In the genomic region with DNA sequence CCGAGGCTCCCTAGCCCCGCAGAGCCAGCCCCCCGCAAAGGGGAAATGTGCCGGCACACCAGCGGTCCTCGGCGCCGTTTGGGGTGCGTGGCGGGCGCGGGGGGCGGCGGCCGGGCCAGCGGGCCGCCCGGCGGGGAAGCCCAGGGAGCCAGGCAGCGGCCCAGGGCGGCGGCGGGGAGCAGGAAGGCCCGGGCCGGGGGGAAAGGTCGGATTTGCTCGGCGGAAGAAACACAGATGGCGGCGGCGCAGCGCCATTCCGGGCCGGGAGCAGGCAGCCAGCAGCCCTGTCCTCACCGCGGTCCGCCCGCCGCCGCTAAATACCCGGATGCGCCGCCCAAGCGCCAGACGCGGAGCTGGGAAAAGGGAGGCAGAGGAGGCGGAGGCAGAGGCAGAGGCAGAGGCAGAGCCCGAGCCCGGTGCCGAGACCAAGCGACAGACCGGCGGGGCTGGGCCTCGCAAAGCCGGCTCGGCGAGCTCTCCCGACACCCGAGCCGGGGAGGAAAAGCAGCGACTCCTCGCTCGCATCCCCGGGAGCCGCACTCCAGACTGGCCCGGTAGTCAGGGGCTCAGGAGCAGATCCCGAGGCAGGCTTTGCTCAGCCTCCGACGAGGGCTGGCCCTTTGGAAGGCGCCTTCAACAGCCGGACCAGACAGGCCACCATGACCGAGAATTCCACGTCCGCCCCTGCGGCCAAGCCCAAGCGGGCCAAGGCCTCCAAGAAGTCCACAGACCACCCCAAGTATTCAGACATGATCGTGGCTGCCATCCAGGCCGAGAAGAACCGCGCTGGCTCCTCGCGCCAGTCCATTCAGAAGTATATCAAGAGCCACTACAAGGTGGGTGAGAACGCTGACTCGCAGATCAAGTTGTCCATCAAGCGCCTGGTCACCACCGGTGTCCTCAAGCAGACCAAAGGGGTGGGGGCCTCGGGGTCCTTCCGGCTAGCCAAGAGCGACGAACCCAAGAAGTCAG, we compare ENCODE assay signal across 1 cellular context.
TF ChIP-seq lines count a peak whose summit lies in the region.

No MANE protein-coding gene starts in this region.

TF ChIP-seq in HepG2, 621 proteins besides CTCF, POLR2A, EP300 and RAD21 (continued from another document and continues in another):
- TF ChIP-seq ZNF773 (CRISPR knock-in tag; IDR thresholded peaks at IDR 0.05; ENCODE audit: borderline replicate concordance): 0 out of 2 replicates have a peak, but pooled peaks have one; percentile 59
- TF ChIP-seq, protein P1, sequence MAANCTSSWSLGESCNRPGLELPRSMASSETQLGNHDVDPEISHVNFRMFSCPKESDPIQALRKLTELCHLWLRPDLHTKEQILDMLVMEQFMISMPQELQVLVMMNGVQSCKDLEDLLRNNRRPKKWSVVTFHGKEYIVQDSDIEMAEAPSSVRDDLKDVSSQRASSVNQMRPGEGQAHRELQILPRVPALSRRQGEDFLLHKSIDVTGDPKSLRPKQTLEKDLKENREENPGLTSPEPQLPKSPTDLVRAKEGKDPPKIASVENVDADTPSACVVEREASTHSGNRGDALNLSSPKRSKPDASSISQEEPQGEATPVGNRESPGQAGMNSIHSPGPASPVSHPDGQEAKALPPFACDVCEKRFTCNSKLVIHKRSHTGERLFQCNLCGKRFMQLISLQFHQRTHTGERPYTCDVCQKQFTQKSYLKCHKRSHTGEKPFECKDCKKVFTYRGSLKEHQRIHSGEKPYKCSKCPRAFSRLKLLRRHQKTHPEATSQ (CRISPR knock-in tag; IDR thresholded peaks at IDR 0.05; ENCODE audit: borderline replicate concordance): peak; percentile 85; the same call in 1 of the 2 replicates
- TF ChIP-seq, protein P2, sequence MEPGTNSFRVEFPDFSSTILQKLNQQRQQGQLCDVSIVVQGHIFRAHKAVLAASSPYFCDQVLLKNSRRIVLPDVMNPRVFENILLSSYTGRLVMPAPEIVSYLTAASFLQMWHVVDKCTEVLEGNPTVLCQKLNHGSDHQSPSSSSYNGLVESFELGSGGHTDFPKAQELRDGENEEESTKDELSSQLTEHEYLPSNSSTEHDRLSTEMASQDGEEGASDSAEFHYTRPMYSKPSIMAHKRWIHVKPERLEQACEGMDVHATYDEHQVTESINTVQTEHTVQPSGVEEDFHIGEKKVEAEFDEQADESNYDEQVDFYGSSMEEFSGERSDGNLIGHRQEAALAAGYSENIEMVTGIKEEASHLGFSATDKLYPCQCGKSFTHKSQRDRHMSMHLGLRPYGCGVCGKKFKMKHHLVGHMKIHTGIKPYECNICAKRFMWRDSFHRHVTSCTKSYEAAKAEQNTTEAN (CRISPR knock-in tag; conservative IDR thresholded peaks at IDR 0.05): peak; percentile 74
- no peak; the same call in 1 of the 2 replicates for TF ChIP-seq AHR (CRISPR knock-in tag; IDR thresholded peaks at IDR 0.05)
- no peak for TF ChIP-seq ZNF496 (CRISPR knock-in tag; IDR thresholded peaks at IDR 0.05; ENCODE audit: insufficient replicate concordance)
- TF ChIP-seq, protein P3, sequence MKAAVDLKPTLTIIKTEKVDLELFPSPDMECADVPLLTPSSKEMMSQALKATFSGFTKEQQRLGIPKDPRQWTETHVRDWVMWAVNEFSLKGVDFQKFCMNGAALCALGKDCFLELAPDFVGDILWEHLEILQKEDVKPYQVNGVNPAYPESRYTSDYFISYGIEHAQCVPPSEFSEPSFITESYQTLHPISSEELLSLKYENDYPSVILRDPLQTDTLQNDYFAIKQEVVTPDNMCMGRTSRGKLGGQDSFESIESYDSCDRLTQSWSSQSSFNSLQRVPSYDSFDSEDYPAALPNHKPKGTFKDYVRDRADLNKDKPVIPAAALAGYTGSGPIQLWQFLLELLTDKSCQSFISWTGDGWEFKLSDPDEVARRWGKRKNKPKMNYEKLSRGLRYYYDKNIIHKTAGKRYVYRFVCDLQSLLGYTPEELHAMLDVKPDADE (CRISPR knock-in tag; IDR thresholded peaks at IDR 0.05): no peak
- TF ChIP-seq, protein P4, sequence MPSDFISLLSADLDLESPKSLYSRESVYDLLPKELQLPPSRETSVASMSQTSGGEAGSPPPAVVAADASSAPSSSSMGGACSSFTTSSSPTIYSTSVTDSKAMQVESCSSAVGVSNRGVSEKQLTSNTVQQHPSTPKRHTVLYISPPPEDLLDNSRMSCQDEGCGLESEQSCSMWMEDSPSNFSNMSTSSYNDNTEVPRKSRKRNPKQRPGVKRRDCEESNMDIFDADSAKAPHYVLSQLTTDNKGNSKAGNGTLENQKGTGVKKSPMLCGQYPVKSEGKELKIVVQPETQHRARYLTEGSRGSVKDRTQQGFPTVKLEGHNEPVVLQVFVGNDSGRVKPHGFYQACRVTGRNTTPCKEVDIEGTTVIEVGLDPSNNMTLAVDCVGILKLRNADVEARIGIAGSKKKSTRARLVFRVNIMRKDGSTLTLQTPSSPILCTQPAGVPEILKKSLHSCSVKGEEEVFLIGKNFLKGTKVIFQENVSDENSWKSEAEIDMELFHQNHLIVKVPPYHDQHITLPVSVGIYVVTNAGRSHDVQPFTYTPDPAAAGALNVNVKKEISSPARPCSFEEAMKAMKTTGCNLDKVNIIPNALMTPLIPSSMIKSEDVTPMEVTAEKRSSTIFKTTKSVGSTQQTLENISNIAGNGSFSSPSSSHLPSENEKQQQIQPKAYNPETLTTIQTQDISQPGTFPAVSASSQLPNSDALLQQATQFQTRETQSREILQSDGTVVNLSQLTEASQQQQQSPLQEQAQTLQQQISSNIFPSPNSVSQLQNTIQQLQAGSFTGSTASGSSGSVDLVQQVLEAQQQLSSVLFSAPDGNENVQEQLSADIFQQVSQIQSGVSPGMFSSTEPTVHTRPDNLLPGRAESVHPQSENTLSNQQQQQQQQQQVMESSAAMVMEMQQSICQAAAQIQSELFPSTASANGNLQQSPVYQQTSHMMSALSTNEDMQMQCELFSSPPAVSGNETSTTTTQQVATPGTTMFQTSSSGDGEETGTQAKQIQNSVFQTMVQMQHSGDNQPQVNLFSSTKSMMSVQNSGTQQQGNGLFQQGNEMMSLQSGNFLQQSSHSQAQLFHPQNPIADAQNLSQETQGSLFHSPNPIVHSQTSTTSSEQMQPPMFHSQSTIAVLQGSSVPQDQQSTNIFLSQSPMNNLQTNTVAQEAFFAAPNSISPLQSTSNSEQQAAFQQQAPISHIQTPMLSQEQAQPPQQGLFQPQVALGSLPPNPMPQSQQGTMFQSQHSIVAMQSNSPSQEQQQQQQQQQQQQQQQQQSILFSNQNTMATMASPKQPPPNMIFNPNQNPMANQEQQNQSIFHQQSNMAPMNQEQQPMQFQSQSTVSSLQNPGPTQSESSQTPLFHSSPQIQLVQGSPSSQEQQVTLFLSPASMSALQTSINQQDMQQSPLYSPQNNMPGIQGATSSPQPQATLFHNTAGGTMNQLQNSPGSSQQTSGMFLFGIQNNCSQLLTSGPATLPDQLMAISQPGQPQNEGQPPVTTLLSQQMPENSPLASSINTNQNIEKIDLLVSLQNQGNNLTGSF (CRISPR knock-in tag; IDR thresholded peaks at IDR 0.05): peak; percentile 48; the same call in 1 of the 2 replicates
- TF ChIP-seq, protein P5, sequence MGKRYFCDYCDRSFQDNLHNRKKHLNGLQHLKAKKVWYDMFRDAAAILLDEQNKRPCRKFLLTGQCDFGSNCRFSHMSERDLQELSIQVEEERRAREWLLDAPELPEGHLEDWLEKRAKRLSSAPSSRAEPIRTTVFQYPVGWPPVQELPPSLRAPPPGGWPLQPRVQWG (CRISPR knock-in tag; IDR thresholded peaks at IDR 0.05; ENCODE audit: borderline replicate concordance, low read depth): no peak
- TF ChIP-seq SMAD9 (CRISPR knock-in tag; IDR thresholded peaks at IDR 0.05): peak; percentile 84; the same call in 1 of the 2 replicates
- no peak for TF ChIP-seq RFX1 (IDR thresholded peaks at IDR 0.05)
- no peak for TF ChIP-seq TBL1XR1 (IDR thresholded peaks at IDR 0.05; ENCODE audit: borderline replicate concordance, low read length, partially characterized antibody)
- peak; percentile 84 for TF ChIP-seq HOXA5 (CRISPR knock-in tag; IDR thresholded peaks at IDR 0.05)
- 0 out of 2 replicates have a peak, but pooled peaks have one; percentile 31 for TF ChIP-seq ZNF761 (CRISPR knock-in tag; conservative IDR thresholded peaks at IDR 0.05)
- TF ChIP-seq ZNF460 (CRISPR knock-in tag; IDR thresholded peaks at IDR 0.05; ENCODE audit: borderline replicate concordance): no peak
- TF ChIP-seq ZNF30 (CRISPR knock-in tag; IDR thresholded peaks at IDR 0.05): no peak
- TF ChIP-seq, protein P6, sequence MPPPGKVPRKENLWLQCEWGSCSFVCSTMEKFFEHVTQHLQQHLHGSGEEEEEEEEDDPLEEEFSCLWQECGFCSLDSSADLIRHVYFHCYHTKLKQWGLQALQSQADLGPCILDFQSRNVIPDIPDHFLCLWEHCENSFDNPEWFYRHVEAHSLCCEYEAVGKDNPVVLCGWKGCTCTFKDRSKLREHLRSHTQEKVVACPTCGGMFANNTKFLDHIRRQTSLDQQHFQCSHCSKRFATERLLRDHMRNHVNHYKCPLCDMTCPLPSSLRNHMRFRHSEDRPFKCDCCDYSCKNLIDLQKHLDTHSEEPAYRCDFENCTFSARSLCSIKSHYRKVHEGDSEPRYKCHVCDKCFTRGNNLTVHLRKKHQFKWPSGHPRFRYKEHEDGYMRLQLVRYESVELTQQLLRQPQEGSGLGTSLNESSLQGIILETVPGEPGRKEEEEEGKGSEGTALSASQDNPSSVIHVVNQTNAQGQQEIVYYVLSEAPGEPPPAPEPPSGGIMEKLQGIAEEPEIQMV (CRISPR knock-in tag; IDR thresholded peaks at IDR 0.05; ENCODE audit: low read depth): peak; percentile 100
- peak; percentile 60; the same call in 1 of the 2 replicates for TF ChIP-seq TOPORS (CRISPR knock-in tag; IDR thresholded peaks at IDR 0.05)
- TF ChIP-seq, protein P7, sequence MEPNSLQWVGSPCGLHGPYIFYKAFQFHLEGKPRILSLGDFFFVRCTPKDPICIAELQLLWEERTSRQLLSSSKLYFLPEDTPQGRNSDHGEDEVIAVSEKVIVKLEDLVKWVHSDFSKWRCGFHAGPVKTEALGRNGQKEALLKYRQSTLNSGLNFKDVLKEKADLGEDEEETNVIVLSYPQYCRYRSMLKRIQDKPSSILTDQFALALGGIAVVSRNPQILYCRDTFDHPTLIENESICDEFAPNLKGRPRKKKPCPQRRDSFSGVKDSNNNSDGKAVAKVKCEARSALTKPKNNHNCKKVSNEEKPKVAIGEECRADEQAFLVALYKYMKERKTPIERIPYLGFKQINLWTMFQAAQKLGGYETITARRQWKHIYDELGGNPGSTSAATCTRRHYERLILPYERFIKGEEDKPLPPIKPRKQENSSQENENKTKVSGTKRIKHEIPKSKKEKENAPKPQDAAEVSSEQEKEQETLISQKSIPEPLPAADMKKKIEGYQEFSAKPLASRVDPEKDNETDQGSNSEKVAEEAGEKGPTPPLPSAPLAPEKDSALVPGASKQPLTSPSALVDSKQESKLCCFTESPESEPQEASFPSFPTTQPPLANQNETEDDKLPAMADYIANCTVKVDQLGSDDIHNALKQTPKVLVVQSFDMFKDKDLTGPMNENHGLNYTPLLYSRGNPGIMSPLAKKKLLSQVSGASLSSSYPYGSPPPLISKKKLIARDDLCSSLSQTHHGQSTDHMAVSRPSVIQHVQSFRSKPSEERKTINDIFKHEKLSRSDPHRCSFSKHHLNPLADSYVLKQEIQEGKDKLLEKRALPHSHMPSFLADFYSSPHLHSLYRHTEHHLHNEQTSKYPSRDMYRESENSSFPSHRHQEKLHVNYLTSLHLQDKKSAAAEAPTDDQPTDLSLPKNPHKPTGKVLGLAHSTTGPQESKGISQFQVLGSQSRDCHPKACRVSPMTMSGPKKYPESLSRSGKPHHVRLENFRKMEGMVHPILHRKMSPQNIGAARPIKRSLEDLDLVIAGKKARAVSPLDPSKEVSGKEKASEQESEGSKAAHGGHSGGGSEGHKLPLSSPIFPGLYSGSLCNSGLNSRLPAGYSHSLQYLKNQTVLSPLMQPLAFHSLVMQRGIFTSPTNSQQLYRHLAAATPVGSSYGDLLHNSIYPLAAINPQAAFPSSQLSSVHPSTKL (CRISPR knock-in tag; IDR thresholded peaks at IDR 0.05): peak; percentile 60; the same call in 1 of the 2 replicates
- TF ChIP-seq ZNF547 (CRISPR knock-in tag; IDR thresholded peaks at IDR 0.05): peak; percentile 88
- peak; percentile 81 for TF ChIP-seq GABPB1 (CRISPR knock-in tag; IDR thresholded peaks at IDR 0.05)
- TF ChIP-seq, protein P8, sequence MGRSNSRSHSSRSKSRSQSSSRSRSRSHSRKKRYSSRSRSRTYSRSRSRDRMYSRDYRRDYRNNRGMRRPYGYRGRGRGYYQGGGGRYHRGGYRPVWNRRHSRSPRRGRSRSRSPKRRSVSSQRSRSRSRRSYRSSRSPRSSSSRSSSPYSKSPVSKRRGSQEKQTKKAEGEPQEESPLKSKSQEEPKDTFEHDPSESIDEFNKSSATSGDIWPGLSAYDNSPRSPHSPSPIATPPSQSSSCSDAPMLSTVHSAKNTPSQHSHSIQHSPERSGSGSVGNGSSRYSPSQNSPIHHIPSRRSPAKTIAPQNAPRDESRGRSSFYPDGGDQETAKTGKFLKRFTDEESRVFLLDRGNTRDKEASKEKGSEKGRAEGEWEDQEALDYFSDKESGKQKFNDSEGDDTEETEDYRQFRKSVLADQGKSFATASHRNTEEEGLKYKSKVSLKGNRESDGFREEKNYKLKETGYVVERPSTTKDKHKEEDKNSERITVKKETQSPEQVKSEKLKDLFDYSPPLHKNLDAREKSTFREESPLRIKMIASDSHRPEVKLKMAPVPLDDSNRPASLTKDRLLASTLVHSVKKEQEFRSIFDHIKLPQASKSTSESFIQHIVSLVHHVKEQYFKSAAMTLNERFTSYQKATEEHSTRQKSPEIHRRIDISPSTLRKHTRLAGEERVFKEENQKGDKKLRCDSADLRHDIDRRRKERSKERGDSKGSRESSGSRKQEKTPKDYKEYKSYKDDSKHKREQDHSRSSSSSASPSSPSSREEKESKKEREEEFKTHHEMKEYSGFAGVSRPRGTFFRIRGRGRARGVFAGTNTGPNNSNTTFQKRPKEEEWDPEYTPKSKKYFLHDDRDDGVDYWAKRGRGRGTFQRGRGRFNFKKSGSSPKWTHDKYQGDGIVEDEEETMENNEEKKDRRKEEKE (IDR thresholded peaks at IDR 0.05): no peak
- TF ChIP-seq, protein P9, sequence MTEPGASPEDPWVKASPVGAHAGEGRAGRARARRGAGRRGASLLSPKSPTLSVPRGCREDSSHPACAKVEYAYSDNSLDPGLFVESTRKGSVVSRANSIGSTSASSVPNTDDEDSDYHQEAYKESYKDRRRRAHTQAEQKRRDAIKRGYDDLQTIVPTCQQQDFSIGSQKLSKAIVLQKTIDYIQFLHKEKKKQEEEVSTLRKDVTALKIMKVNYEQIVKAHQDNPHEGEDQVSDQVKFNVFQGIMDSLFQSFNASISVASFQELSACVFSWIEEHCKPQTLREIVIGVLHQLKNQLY (CRISPR knock-in tag; IDR thresholded peaks at IDR 0.05): no peak
- TF ChIP-seq, protein P10, sequence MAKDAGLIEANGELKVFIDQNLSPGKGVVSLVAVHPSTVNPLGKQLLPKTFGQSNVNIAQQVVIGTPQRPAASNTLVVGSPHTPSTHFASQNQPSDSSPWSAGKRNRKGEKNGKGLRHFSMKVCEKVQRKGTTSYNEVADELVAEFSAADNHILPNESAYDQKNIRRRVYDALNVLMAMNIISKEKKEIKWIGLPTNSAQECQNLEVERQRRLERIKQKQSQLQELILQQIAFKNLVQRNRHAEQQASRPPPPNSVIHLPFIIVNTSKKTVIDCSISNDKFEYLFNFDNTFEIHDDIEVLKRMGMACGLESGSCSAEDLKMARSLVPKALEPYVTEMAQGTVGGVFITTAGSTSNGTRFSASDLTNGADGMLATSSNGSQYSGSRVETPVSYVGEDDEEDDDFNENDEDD (CRISPR knock-in tag; IDR thresholded peaks at IDR 0.05; ENCODE audit: borderline replicate concordance): peak; percentile 19; the same call in 1 of the 2 replicates
- TF ChIP-seq MIER3 (CRISPR knock-in tag; IDR thresholded peaks at IDR 0.05; ENCODE audit: borderline replicate concordance): peak; percentile 73; the same call in 1 of the 2 replicates
- 0 out of 2 replicates have a peak, but pooled peaks have one; percentile 42 for TF ChIP-seq SNAI1 (CRISPR knock-in tag; IDR thresholded peaks at IDR 0.05; ENCODE audit: borderline replicate concordance)
